ENCODE assay signal across 1 cellular context in genomic region chr17:40480501-40481003, GRCh38.
TF ChIP-seq lines count a peak whose summit lies in the region.

No MANE protein-coding gene starts in this region.

TF ChIP-seq in HepG2, 621 proteins besides CTCF, POLR2A, EP300 and RAD21 (continued from another document and continues in another):
- TF ChIP-seq REST (IDR thresholded peaks at IDR 0.05; ENCODE audit: borderline replicate concordance in 1 of 2, low read depth in 1 of 2, low read length in 2 of 2) = no peak
- 0 out of 2 replicates have a peak, but pooled peaks have one; percentile 61 for TF ChIP-seq GZF1 (CRISPR knock-in tag; IDR thresholded peaks at IDR 0.05)
- no peak for TF ChIP-seq ZNF558 (CRISPR knock-in tag; IDR thresholded peaks at IDR 0.05; ENCODE audit: borderline replicate concordance)
- TF ChIP-seq MLLT10 (CRISPR knock-in tag; IDR thresholded peaks at IDR 0.05) = no peak
- no peak for TF ChIP-seq GATAD2A (CRISPR knock-in tag; IDR thresholded peaks at IDR 0.05)
- no peak for TF ChIP-seq HMG20A (CRISPR knock-in tag; IDR thresholded peaks at IDR 0.05; ENCODE audit: borderline replicate concordance)
- no peak for TF ChIP-seq LRRFIP1 (CRISPR knock-in tag; conservative IDR thresholded peaks at IDR 0.05)
- TF ChIP-seq NR2F1 (CRISPR knock-in tag; IDR thresholded peaks at IDR 0.05) = no peak
- no peak for TF ChIP-seq AHDC1 (CRISPR knock-in tag; IDR thresholded peaks at IDR 0.05; ENCODE audit: borderline replicate concordance)
- TF ChIP-seq DZIP1 (CRISPR knock-in tag; IDR thresholded peaks at IDR 0.05) = no peak
- TF ChIP-seq ZNF121 (CRISPR knock-in tag; IDR thresholded peaks at IDR 0.05) = no peak
- TF ChIP-seq TCF7 (IDR thresholded peaks at IDR 0.05; ENCODE audit: low read depth) = peak; percentile 78
- no peak for TF ChIP-seq ZNF276 (CRISPR knock-in tag; IDR thresholded peaks at IDR 0.05; ENCODE audit: low read depth)
- TF ChIP-seq POLR2AphosphoS5 (IDR thresholded peaks at IDR 0.05; ENCODE audit: low read depth, low read length) = no peak
- no peak for TF ChIP-seq ESRRA (CRISPR knock-in tag; IDR thresholded peaks at IDR 0.05; ENCODE audit: low read depth)
- no peak for TF ChIP-seq SP4 (CRISPR knock-in tag; IDR thresholded peaks at IDR 0.05)
- TF ChIP-seq BATF2 (CRISPR knock-in tag; IDR thresholded peaks at IDR 0.05) = no peak
- TF ChIP-seq FIP1L1 (IDR thresholded peaks at IDR 0.05; ENCODE audit: borderline replicate concordance, insufficient read depth, low read depth, low read length) = no peak
- peak; percentile 70; the same call in 1 of the 2 replicates for TF ChIP-seq PATZ1 (CRISPR knock-in tag; IDR thresholded peaks at IDR 0.05)
- TF ChIP-seq ZNF781 (CRISPR knock-in tag; IDR thresholded peaks at IDR 0.05; ENCODE audit: borderline replicate concordance, not compliant biosample characterization) = no peak
- no peak for TF ChIP-seq ZNF562 (CRISPR knock-in tag; IDR thresholded peaks at IDR 0.05; ENCODE audit: borderline replicate concordance)
- TF ChIP-seq ZNF281 (CRISPR knock-in tag; IDR thresholded peaks at IDR 0.05; ENCODE audit: borderline replicate concordance) = peak; percentile 65; the same call in 1 of the 2 replicates
- no peak for TF ChIP-seq CEBPB (IDR thresholded peaks at IDR 0.05; ENCODE audit: borderline replicate concordance, low read depth, low read length)
